In genomic region chr6:46149066-46149465, GRCh38 we compare ENCODE assay signal across 2 cellular contexts. TPM values are rescaled to one million over a fixed set of nuclear protein-coding genes. Genes with fewer than 3 reads are reported as not detected.
"Had no signal": no experiment of that assay in that cellular context is flagged by ENCODE, and none has a peak within 500 bp of the region (broad histone marks: within the 10 kb centered on the region; RNA-seq: fewer than 3 reads in every experiment).

No MANE protein-coding gene starts in this region.

RNA-seq across cellular contexts. Expression of gene ENPP4, which starts 19.3 kb away (rescaled TPM):
- total RNA-seq: G401 had no signal

RNA-seq across cellular contexts. Expression of gene ENPP5, which starts 21.7 kb away (rescaled TPM):
- total RNA-seq: G401, GM12878 had no signal
